ENCODE assay signal across 12 cellular contexts in genomic region chr7:148153611-148154010, GRCh38.
DNase-seq lines count a peak whose midpoint lies in the region; ATAC-seq and TF ChIP-seq lines count a peak whose summit lies in the region.
"Had no signal": no experiment of that assay in that cellular context is flagged by ENCODE, and none has a peak within 500 bp of the region (broad histone marks: within the 10 kb centered on the region; RNA-seq: fewer than 3 reads in every experiment).

No MANE protein-coding gene starts in this region.

- no peak; the same call in 1 of the 2 replicates for TF ChIP-seq CTCF in VCaP (conservative IDR thresholded peaks at IDR 0.05)
- TF ChIP-seq CTCF in A673 (conservative IDR thresholded peaks at IDR 0.05; ENCODE audit: low read depth, low read length) = no peak

- H3K36me3 Mint-ChIP-seq in stimulated activated effector memory CD8-positive, alpha-beta T cell treated with anti-CD3 and anti-CD28 coated beads, Interleukin-12 subunit alpha, Interleukin-12 subunit beta, amount 100 ng/mL, for 72 hours = no peaks in the 10 kb centered on the region
- H3K36me3 Mint-ChIP-seq: CD4-positive, alpha-beta memory T cell had no signal

- DNase-seq in NCI-H1105 treated with DMSO at 0.1 percent for 48 hours (lab: John Stamatoyannopoulos, UW) (peak; percentile 73), left lobe of liver (ENCODE audit: low spot score) (peak; percentile 97), A673 (ENCODE audit: low spot score) (no peak), EL (no peak), COLO829 (ENCODE audit: low spot score) (no peak)
- DNase-seq in stimulated activated effector memory CD8-positive, alpha-beta T cell treated with anti-CD3 and anti-CD28 coated beads, Interleukin-12 subunit alpha, Interleukin-12 subunit beta, amount 100 ng/mL, for 72 hours (ENCODE audit: low spot score in 2 of 2) = no peak
- DNase-seq: activated CD4-positive, alpha-beta T cell treated with anti-CD3 and anti-CD28 coated beads, Interleukin-2, amount 50 U/mL, for 48 hours; activated naive CD4-positive, alpha-beta T cell treated with anti-CD3 and anti-CD28 coated beads for 36 hours; CD4-positive, alpha-beta memory T cell; H9 had no signal

- no peaks in the 10 kb centered on the region for H3K9me3 ChIP-seq in A673 (ENCODE audit: low read depth, low read length, poor library complexity, severe bottlenecking)

- peak; percentile 97 for ATAC-seq in left lobe of liver
- ATAC-seq in stimulated activated effector memory CD8-positive, alpha-beta T cell treated with anti-CD3 and anti-CD28 coated beads, Interleukin-12 subunit alpha, Interleukin-12 subunit beta, amount 100 ng/mL, for 72 hours = peak; percentile 50
- ATAC-seq in GM19023 (IDR thresholded peaks at IDR 0.05; ENCODE audit: unreplicated experiment) = no peak

- no peaks in the 10 kb centered on the region for H3K36me3 ChIP-seq in A673 (ENCODE audit: insufficient read depth, low read length, poor library complexity, severe bottlenecking)

- H3K4me1 ChIP-seq in A673 (ENCODE audit: insufficient read depth, low read length, poor library complexity, severe bottlenecking) = no peaks in the 10 kb centered on the region

- no peaks in the 10 kb centered on the region for H3K27me3 ChIP-seq in A673 (replicated peaks; ENCODE audit: insufficient read depth, low read depth, low read length, poor library complexity)

- no peaks in the 10 kb centered on the region for H3K4me1 Mint-ChIP-seq in stimulated activated effector memory CD8-positive, alpha-beta T cell treated with anti-CD3 and anti-CD28 coated beads, Interleukin-12 subunit alpha, Interleukin-12 subunit beta, amount 100 ng/mL, for 72 hours
- H3K4me1 Mint-ChIP-seq: CD4-positive, alpha-beta memory T cell had no signal

- CTCF ChIA-PET in A673 (lab: Charles Lee) = no interaction called here

- no peak overlapping the region for H3K4me3 Mint-ChIP-seq in stimulated activated effector memory CD8-positive, alpha-beta T cell treated with anti-CD3 and anti-CD28 coated beads, Interleukin-12 subunit alpha, Interleukin-12 subunit beta, amount 100 ng/mL, for 72 hours
- H3K4me3 Mint-ChIP-seq: activated naive CD4-positive, alpha-beta T cell treated with anti-CD3 and anti-CD28 coated beads for 36 hours; CD4-positive, alpha-beta memory T cell; H9 had no signal

- intact Hi-C loops in A673 (cut with micrococcal nuclease; ENCODE audit: unreplicated experiment) = no loop called here

- POLR2A ChIA-PET in A673 (lab: Charles Lee; ENCODE audit: low non-redundant PET) = interaction anchor here (0.7 kb wide), 1 partner anchor 1028 kb away, joined by 3 read pairs; no protein-coding TSS in a partner anchor

- no TSS peak for BruUV-seq in A673 (replicated peaks; lab: Mats Ljungman, UMichigan)

- H3K27ac ChIP-seq in VCaP (peak overlapping the region; percentile 73), A673 (ENCODE audit: low read depth, low read length, poor library complexity, severe bottlenecking) (no peak overlapping the region)

- no peak overlapping the region for H3K4me3 ChIP-seq in A673 (ENCODE audit: low read depth, low read length, poor library complexity, severe bottlenecking)

- no peak overlapping the region for H3K27ac Mint-ChIP-seq in stimulated activated effector memory CD8-positive, alpha-beta T cell treated with anti-CD3 and anti-CD28 coated beads, Interleukin-12 subunit alpha, Interleukin-12 subunit beta, amount 100 ng/mL, for 72 hours
- H3K27ac Mint-ChIP-seq: activated naive CD4-positive, alpha-beta T cell treated with anti-CD3 and anti-CD28 coated beads for 36 hours; H9 had no signal

- H3K9me3 Mint-ChIP-seq in stimulated activated effector memory CD8-positive, alpha-beta T cell treated with anti-CD3 and anti-CD28 coated beads, Interleukin-12 subunit alpha, Interleukin-12 subunit beta, amount 100 ng/mL, for 72 hours = peaks cover 12% of the 10 kb centered on the region
- H3K9me3 Mint-ChIP-seq: activated naive CD4-positive, alpha-beta T cell treated with anti-CD3 and anti-CD28 coated beads for 36 hours had no signal

Comparison
In these comparisons a context has a peak if more than half of its experiments do, and no peak if none do; other contexts are left out.
1. DNase-seq: peak in NCI-H1105 treated with DMSO at 0.1 percent for 48 hours (single experiment) and left lobe of liver (single experiment); none in stimulated activated effector memory CD8-positive, alpha-beta T cell treated with anti-CD3 and anti-CD28 coated beads, Interleukin-12 subunit alpha, Interleukin-12 subunit beta, amount 100 ng/mL, for 72 hours (0 of 2), A673 (single experiment), EL (single experiment) and COLO829 (single experiment).